ENCODE assay signal across 20 cellular contexts in genomic region chr12:127127887-127128286, GRCh38.
"Had no signal": no experiment of that assay in that cellular context is flagged by ENCODE, and none has a peak within 500 bp of the region (broad histone marks: within the 10 kb centered on the region; RNA-seq: fewer than 3 reads in every experiment).

No MANE protein-coding gene starts in this region.

- H3K4me1 ChIP-seq: esophagus muscularis mucosa, left ventricle myocardium inferior, right atrium auricular region, spleen, uterus had no signal

- ATAC-seq: activated CD8-positive, alpha-beta T cell treated with anti-CD3 and anti-CD28 coated beads for 36 hours; activated naive CD8-positive, alpha-beta T cell treated with anti-CD3 and anti-CD28 coated beads, Interleukin-2, amount 50 U/mL, for 24 hours; activated T-cell treated with anti-CD3 and anti-CD28 coated beads, Interleukin-2, amount 50 U/mL, for 4 hours had no signal

- DNase-seq: activated CD4-positive, alpha-beta T cell treated with anti-CD3 and anti-CD28 coated beads, Interleukin-2, amount 10 ng/mL, durations not matched to agents 7 days and 5 days; activated CD4-positive, CD25-positive, alpha-beta regulatory T cell treated with anti-CD3 and anti-CD28 coated beads, Interleukin-2, amount 50 U/mL, for 72 hours; activated CD8-positive, alpha-beta T cell treated with anti-CD3 and anti-CD28 coated beads for 36 hours; activated naive CD8-positive, alpha-beta T cell treated with anti-CD3 and anti-CD28 coated beads, Interleukin-2, amount 50 U/mL, for 24 hours; activated T-cell treated with anti-CD3 and anti-CD28 coated beads, Interleukin-2, amount 50 U/mL, for 4 hours; amygdala; central memory CD4-positive, alpha-beta T cell; endodermal cell; foreskin melanocyte; left ventricle myocardium inferior; naive B cell; nephron progenitor cell; nucleus accumbens; spleen; stimulated activated CD4-positive, alpha-beta T cell treated with anti-CD3 and anti-CD28 coated beads, Interleukin-2, amount 100 ng/mL, for 48 hours; T1000; uterus had no signal

- H3K4me3 ChIP-seq: esophagus muscularis mucosa, left ventricle myocardium inferior, right atrium auricular region, spleen, thoracic aorta, uterus had no signal

- H3K9me3 ChIP-seq: esophagus muscularis mucosa, left ventricle myocardium inferior, right atrium auricular region, spleen, thoracic aorta, uterus had no signal

- H3K27ac ChIP-seq: esophagus muscularis mucosa, left ventricle myocardium inferior, right atrium auricular region, spleen, thoracic aorta, uterus had no signal

- H3K27me3 ChIP-seq: right atrium auricular region, spleen, uterus had no signal

- H3K36me3 ChIP-seq: esophagus muscularis mucosa, left ventricle myocardium inferior, right atrium auricular region, spleen, thoracic aorta, uterus had no signal
